ENCODE assay signal across 11 cellular contexts in the genomic region with DNA sequence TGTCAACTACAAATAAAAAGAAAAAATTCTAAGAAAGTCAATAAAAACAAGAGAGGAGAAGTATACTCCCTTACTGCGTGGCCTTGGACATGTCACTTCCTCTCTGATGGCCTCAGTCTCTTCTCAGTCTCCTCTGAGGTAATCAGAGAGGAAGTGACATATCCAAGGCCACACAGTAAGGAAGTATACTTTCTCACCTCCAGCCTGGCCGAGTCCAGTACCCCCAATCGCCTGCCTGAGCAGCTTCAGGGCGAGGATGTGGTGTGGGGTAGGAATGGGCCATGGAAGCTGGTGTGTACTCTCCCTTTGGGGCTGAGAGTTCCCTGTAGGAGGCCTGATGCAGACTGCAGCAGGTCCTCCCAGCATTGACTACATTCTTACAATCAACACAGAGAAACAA. TPM values are rescaled to one million over a fixed set of nuclear protein-coding genes. Genes with fewer than 3 reads are reported as not detected.
DNase-seq lines count a peak whose midpoint lies in the region; ATAC-seq and TF ChIP-seq lines count a peak whose summit lies in the region.
"Had no signal": no experiment of that assay in that cellular context is flagged by ENCODE, and none has a peak within 500 bp of the region (broad histone marks: within the 10 kb centered on the region; RNA-seq: fewer than 3 reads in every experiment).

No MANE protein-coding gene starts in this region.

- H3K9me3 Mint-ChIP-seq in T-helper 2 cell treated with Interferon-gamma antibody and Interleukin-4, amounts not matched to agents 5 μg/mL and 100 μg/mL, for 36 hours: no peaks in the 10 kb centered on the region
- peaks cover 0 to 3% (median 0%) of the 10 kb centered on the region in 11 donors for H3K9me3 Mint-ChIP-seq in naive thymus-derived CD4-positive, alpha-beta T cell
- H3K9me3 Mint-ChIP-seq in progenitor cell of endocrine pancreas (ENCODE audit: low read depth): no peaks in the 10 kb centered on the region

- no peak for TF ChIP-seq CTCF in progenitor cell of endocrine pancreas (IDR thresholded peaks at IDR 0.05; ENCODE audit: unreplicated experiment)
- no peak for TF ChIP-seq CTCF in tibial nerve (IDR thresholded peaks at IDR 0.05)

- peak overlapping the region; percentile 97 for H3K27ac Mint-ChIP-seq in T-helper 2 cell treated with Interferon-gamma antibody and Interleukin-4, amounts not matched to agents 5 μg/mL and 100 μg/mL, for 36 hours
- peak overlapping the region in 3 of 9 donors; percentile 12 to 99 (median 65) for H3K27ac Mint-ChIP-seq in naive thymus-derived CD4-positive, alpha-beta T cell
- H3K27ac Mint-ChIP-seq in progenitor cell of endocrine pancreas: no peak overlapping the region

- POLR2A ChIA-PET in naive thymus-derived CD4-positive, alpha-beta T cell (lab: Charles Lee): no interaction called here

- H3K27me3 ChIP-seq in naive thymus-derived CD4-positive, alpha-beta T cell (ENCODE audit: control insufficient read depth in 2 of 2, insufficient read depth in 2 of 2, low read length in 2 of 2): no peaks in the 10 kb centered on the region
- H3K27me3 ChIP-seq in tibial nerve: no peaks in the 10 kb centered on the region

- no peak for TF ChIP-seq POLR2A in tibial nerve (IDR thresholded peaks at IDR 0.05)

- H3K36me3 Mint-ChIP-seq in T-helper 2 cell treated with Interferon-gamma antibody and Interleukin-4, amounts not matched to agents 5 μg/mL and 100 μg/mL, for 36 hours (ENCODE audit: low read depth): peaks cover 50% of the 10 kb centered on the region
- H3K36me3 Mint-ChIP-seq in naive thymus-derived CD4-positive, alpha-beta T cell: peaks cover 0 to 46% (median 0%) of the 10 kb centered on the region in 5 donors
- no peaks in the 10 kb centered on the region for H3K36me3 Mint-ChIP-seq in progenitor cell of endocrine pancreas (ENCODE audit: insufficient read depth)

- TF ChIP-seq EP300 in tibial nerve (IDR thresholded peaks at IDR 0.05): no peak

- H3K27me3 Mint-ChIP-seq in T-helper 2 cell treated with Interferon-gamma antibody and Interleukin-4, amounts not matched to agents 5 μg/mL and 100 μg/mL, for 36 hours (ENCODE audit: low read depth): no peaks in the 10 kb centered on the region
- H3K27me3 Mint-ChIP-seq in naive thymus-derived CD4-positive, alpha-beta T cell: peaks cover 0 to 3% (median 0%) of the 10 kb centered on the region in 5 donors
- peaks cover 16% of the 10 kb centered on the region for H3K27me3 Mint-ChIP-seq in progenitor cell of endocrine pancreas

- WGBS in tibial nerve, 2 donors: 75 to 80% methylated on average over 4 of the region's 4 CpGs

- H3K27ac ChIP-seq in naive thymus-derived CD4-positive, alpha-beta T cell (ENCODE audit: low read depth, low read length): no peak overlapping the region
- no peak overlapping the region for H3K27ac ChIP-seq in tibial nerve
- H3K27ac ChIP-seq: 22Rv1 had no signal

- DNase-seq in NK-92 treated with Interleukin-12 subunit alpha and Interleukin-12 subunit beta, amount 100 ng/mL, for 24 hours (lab: John Stamatoyannopoulos, UW): peak; percentile 28
- DNase-seq in NK-92 (lab: John Stamatoyannopoulos, UW; ENCODE audit: unreplicated experiment): no peak
- peak; percentile 52 for DNase-seq in T-helper 2 cell treated with Interferon-gamma antibody and Interleukin-4, amounts not matched to agents 5 μg/mL and 100 μg/mL, for 36 hours (ENCODE audit: low spot score)
- DNase-seq in naive thymus-derived CD4-positive, alpha-beta T cell: peak in 2 of 9 donors; percentile 21 to 46
- no peak for DNase-seq in progenitor cell of endocrine pancreas (ENCODE audit: low spot score, unreplicated experiment)
- DNase-seq in NCI-H2029 (lab: John Stamatoyannopoulos, UW): no peak
- no peak for DNase-seq in tibial nerve (ENCODE audit: low spot score in 2 of 2)
- DNase-seq: effector CD8-positive, alpha-beta T cell; NCI-H2171 treated with DMSO at 0.1 percent for 48 hours had no signal

- peak; percentile 41 for ATAC-seq in HG02870 (IDR thresholded peaks at IDR 0.05; ENCODE audit: unreplicated experiment)
- ATAC-seq in naive thymus-derived CD4-positive, alpha-beta T cell: peak; percentile 87

- peaks cover 87% of the 10 kb centered on the region for H3K4me1 Mint-ChIP-seq in T-helper 2 cell treated with Interferon-gamma antibody and Interleukin-4, amounts not matched to agents 5 μg/mL and 100 μg/mL, for 36 hours (ENCODE audit: low read depth)
- H3K4me1 Mint-ChIP-seq in naive thymus-derived CD4-positive, alpha-beta T cell: peaks cover 28 to 91% (median 45%) of the 10 kb centered on the region in 7 donors
- H3K4me1 Mint-ChIP-seq in progenitor cell of endocrine pancreas (ENCODE audit: low read depth): peaks cover 2% of the 10 kb centered on the region

- CTCF ChIA-PET in naive thymus-derived CD4-positive, alpha-beta T cell (lab: Charles Lee): interaction anchor here (1.4 to 1.5 kb wide), 2 partner anchors 16 to 74 kb away, joined by 3 to 5 read pairs; a partner anchor contains a TSS

- no peaks in the 10 kb centered on the region for H3K9me3 ChIP-seq in naive thymus-derived CD4-positive, alpha-beta T cell (ENCODE audit: control insufficient read depth in 2 of 3, low read length in 3 of 3)
- H3K9me3 ChIP-seq in tibial nerve: no peaks in the 10 kb centered on the region

- no peaks in the 10 kb centered on the region for H3K36me3 ChIP-seq in naive thymus-derived CD4-positive, alpha-beta T cell (ENCODE audit: control insufficient read depth in 2 of 3, insufficient read depth in 3 of 3, low read length in 3 of 3)
- H3K36me3 ChIP-seq in tibial nerve: no peaks in the 10 kb centered on the region

- peak overlapping the region; percentile 84 for H3K4me3 Mint-ChIP-seq in T-helper 2 cell treated with Interferon-gamma antibody and Interleukin-4, amounts not matched to agents 5 μg/mL and 100 μg/mL, for 36 hours
- H3K4me3 Mint-ChIP-seq in naive thymus-derived CD4-positive, alpha-beta T cell: peak overlapping the region in 1 of 10 donors; percentile 87
- H3K4me3 Mint-ChIP-seq in progenitor cell of endocrine pancreas (ENCODE audit: low read depth): no peak overlapping the region

- intact Hi-C loops in naive thymus-derived CD4-positive, alpha-beta T cell (cut with micrococcal nuclease): loop anchor here in 1 of 2 donors (1.0 to 10.0 kb wide), 3 partner anchors 15 to 1364 kb away; a partner anchor contains a TSS

- H3K4me3 ChIP-seq in naive thymus-derived CD4-positive, alpha-beta T cell (ENCODE audit: low read length): no peak overlapping the region
- no peak overlapping the region for H3K4me3 ChIP-seq in tibial nerve

- peaks cover 6 to 22% of the 10 kb centered on the region in 2 donors for H3K4me1 ChIP-seq in naive thymus-derived CD4-positive, alpha-beta T cell (ENCODE audit: control insufficient read depth in 2 of 2, insufficient read depth in 2 of 2, low read length in 2 of 2)
- H3K4me1 ChIP-seq in tibial nerve: peaks cover 0 to 17% (median 2%) of the 10 kb centered on the region in 4 donors

RNA-seq across cellular contexts. Expression of a gene that starts 15.8 kb away (rescaled TPM):
- total RNA-seq in naive thymus-derived CD4-positive, alpha-beta T cell: 10 to 100 TPM in 2 of 5 experiments, 1 to 10 TPM in 3; 1.6 to 82.6 (median 2.9) TPM
- 1 to 10 TPM in 1 of 2 donors, under 1 TPM in 1; 0.11 to 1.4 TPM for polyA plus RNA-seq in naive thymus-derived CD4-positive, alpha-beta T cell
- total RNA-seq in progenitor cell of endocrine pancreas (0.31 and 0.38 TPM in 2 replicates), tibial nerve (1 to 10 TPM in 2 of 4 donors, under 1 TPM in 2; 0.78 to 6.6 (median 1.1) TPM)

Comparison
In these comparisons a context has a peak if more than half of its experiments do, and no peak if none do; other contexts are left out.
1. DNase-seq: peak in NK-92 treated with Interleukin-12 subunit alpha and Interleukin-12 subunit beta, amount 100 ng/mL, for 24 hours (single experiment) and T-helper 2 cell treated with Interferon-gamma antibody and Interleukin-4, amounts not matched to agents 5 μg/mL and 100 μg/mL, for 36 hours (single experiment); none in NK-92 (single experiment), progenitor cell of endocrine pancreas (single experiment), NCI-H2029 (single experiment) and tibial nerve (0 of 2).